8 cellular contexts compared by ENCODE assay signal in the genomic region with DNA sequence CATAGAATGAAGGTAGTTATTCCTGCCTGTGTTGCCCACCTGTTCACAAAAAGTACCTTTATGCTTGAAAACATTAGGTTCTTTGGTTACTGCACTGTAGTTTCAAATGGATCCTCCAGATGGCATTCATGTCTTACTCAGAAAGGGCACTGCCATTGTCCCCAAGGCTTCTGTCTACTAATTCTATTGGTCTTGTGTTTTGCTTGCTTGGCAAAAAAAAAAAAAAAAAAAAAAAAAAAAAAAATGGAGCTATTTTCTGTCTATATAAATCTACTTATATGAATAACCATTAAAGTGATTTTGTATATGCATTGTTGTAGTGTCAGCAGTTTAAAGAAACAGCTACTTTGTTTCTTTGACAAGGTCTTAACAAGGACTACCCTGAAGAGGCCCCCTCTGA. TPM values are rescaled to one million over a fixed set of nuclear protein-coding genes. Genes with fewer than 3 reads are reported as not detected.
DNase-seq lines count a peak whose midpoint lies in the region; ATAC-seq and TF ChIP-seq lines count a peak whose summit lies in the region.

No MANE protein-coding gene starts in this region.

- TF ChIP-seq CTCF in cardiac muscle cell (IDR thresholded peaks at IDR 0.05; ENCODE audit: low read depth, low read length) (peak; percentile 48), astrocyte of the spinal cord (IDR thresholded peaks at IDR 0.05; ENCODE audit: low read depth, low read length) (peak; percentile 60), sigmoid colon (IDR thresholded peaks at IDR 0.05) (peak in 1 of 4 experiments; percentile 11)

- H3K4me1 ChIP-seq in cardiac muscle cell (ENCODE audit: low read depth) (no peaks in the 10 kb centered on the region), sigmoid colon (peaks cover 0 to 24% (median 19%) of the 10 kb centered on the region in 4 donors)

- TF ChIP-seq EP300 in sigmoid colon (IDR thresholded peaks at IDR 0.05) = no peak

- in situ Hi-C loops in astrocyte of the spinal cord (cut with HindIII; ENCODE audit: low sequenced_read_pairs) = no loop called here

- H3K36me3 ChIP-seq in cardiac muscle cell (no peaks in the 10 kb centered on the region), sigmoid colon (peaks cover 0 to 24% (median 6%) of the 10 kb centered on the region in 4 donors)

- intact Hi-C loops in left cardiac atrium (cut with DNase I) (no loop called here), sigmoid colon (cut with DNase I) (no loop called here)

- no peak overlapping the region for H3K27ac ChIP-seq in cardiac muscle cell
- H3K27ac ChIP-seq in sigmoid colon = no peak overlapping the region

- DNase-seq in cardiac muscle cell (ENCODE audit: low read depth in 1 of 2, low spot score in 1 of 2) = peak; percentile 51 to 60
- DNase-seq in left cardiac atrium = no peak
- DNase-seq in NCI-H460 (ENCODE audit: extremely low read depth, low read depth) = peak; percentile 37
- peak; percentile 51 for DNase-seq in astrocyte of the spinal cord (ENCODE audit: low read depth, low spot score)
- peak; percentile 73 for DNase-seq in left kidney (ENCODE audit: low read depth, low spot score)
- no peak for DNase-seq in sigmoid colon
- DNase-seq in UCSD-AML1 (lab: John Stamatoyannopoulos, UW; ENCODE audit: unreplicated experiment) = no peak

- no peak overlapping the region for H3K4me3 ChIP-seq in cardiac muscle cell
- no peak overlapping the region for H3K4me3 ChIP-seq in astrocyte of the spinal cord (ENCODE audit: low read depth, low read length)
- H3K4me3 ChIP-seq in sigmoid colon = no peak overlapping the region

- H3K9me3 ChIP-seq in cardiac muscle cell (ENCODE audit: low read depth) = no peaks in the 10 kb centered on the region
- no peaks in the 10 kb centered on the region for H3K9me3 ChIP-seq in sigmoid colon

- TF ChIP-seq POLR2A in sigmoid colon (IDR thresholded peaks at IDR 0.05) = no peak

- H3K27me3 ChIP-seq in cardiac muscle cell (no peaks in the 10 kb centered on the region), sigmoid colon (no peaks in the 10 kb centered on the region)

- ATAC-seq in left cardiac atrium = no peak
- ATAC-seq in HG02885 (IDR thresholded peaks at IDR 0.05; ENCODE audit: poor library complexity, unreplicated experiment) = peak; percentile 76

RNA-seq across cellular contexts. Expression of gene EFHC1, which starts 12.7 kb away (rescaled TPM):
- 20.3 and 21.0 TPM in 2 replicates for total RNA-seq in cardiac muscle cell
- polyA plus RNA-seq in cardiac muscle cell = 22.7 and 31.8 TPM in 2 replicates
- 1 to 10 TPM; 7.3 to 7.9 TPM for total RNA-seq in left cardiac atrium
- total RNA-seq in NCI-H460 (2014; rRNA removed; shearing (Covaris generic)) = 28.7 and 35.3 TPM in 2 replicates
- polyA plus RNA-seq in NCI-H460 (2014; cell fraction: nucleus; rRNA removed) = 41.8 and 64.7 TPM in 2 replicates
- total RNA-seq in sigmoid colon = 10 to 100 TPM; 15.9 to 38.5 (median 19.1) TPM
- polyA plus RNA-seq in sigmoid colon = 1 to 10 TPM; 1.8 to 6.9 (median 2.4) TPM

RNA-seq across cellular contexts. Expression of gene PAQR8, which starts 45.5 kb away (rescaled TPM):
- total RNA-seq in cardiac muscle cell (16.5 and 16.8 TPM in 2 replicates), left cardiac atrium (1 to 10 TPM; 3.0 to 3.9 TPM), sigmoid colon (10 to 100 TPM; 12.2 to 17.4 (median 13.8) TPM)
- polyA plus RNA-seq in cardiac muscle cell (15.5 and 19.7 TPM in 2 replicates), sigmoid colon (10 to 100 TPM; 15.6 to 49.2 (median 16.4) TPM)
- total RNA-seq in NCI-H460 (2014; rRNA removed; shearing (Covaris generic)) = 0.74 and 1.1 TPM in 2 replicates
- polyA plus RNA-seq in NCI-H460 (2014; cell fraction: nucleus; rRNA removed) = 0.31 and 0.86 TPM in 2 replicates

Comparison
In these comparisons a context has a peak if more than half of its experiments do, and no peak if none do; other contexts are left out.
1. DNase-seq: peak in cardiac muscle cell (2 of 2), NCI-H460 (single experiment), astrocyte of the spinal cord (single experiment) and left kidney (single experiment); none in left cardiac atrium (single experiment), sigmoid colon (single experiment) and UCSD-AML1 (single experiment).